Comparison of ENCODE assay signal across 8 cellular contexts in genomic region chr16:29815032-29815721, GRCh38. TPM values are rescaled to one million over a fixed set of nuclear protein-coding genes. Genes with fewer than 3 reads are reported as not detected.
DNase-seq lines count a peak whose midpoint lies in the region; ATAC-seq and TF ChIP-seq lines count a peak whose summit lies in the region.

No MANE protein-coding gene starts in this region.

- H3K27ac ChIP-seq in BLaER1 (peak overlapping the region; percentile 86), psoas muscle (peak overlapping the region; percentile 97)

- ATAC-seq in psoas muscle (no peak), HG03520 (IDR thresholded peaks at IDR 0.05; ENCODE audit: unreplicated experiment) (no peak), HG03097 (IDR thresholded peaks at IDR 0.05; ENCODE audit: low FRiP score, unreplicated experiment) (no peak), HG02885 (IDR thresholded peaks at IDR 0.05; ENCODE audit: poor library complexity, unreplicated experiment) (no peak)

- peaks cover 46% of the 10 kb centered on the region for H4K20me1 ChIP-seq in BLaER1

- H3K36me3 ChIP-seq in BLaER1: peaks cover 31% of the 10 kb centered on the region
- peaks cover 0 to 27% of the 10 kb centered on the region in 2 donors for H3K36me3 ChIP-seq in psoas muscle (ENCODE audit: insufficient read depth in 1 of 2, low read depth in 1 of 2)

- H3K4me1 Mint-ChIP-seq in IgD-negative memory B cell: peaks cover 31 to 52% (median 41%) of the 10 kb centered on the region in 3 donors

- peak overlapping the region; percentile 89 to 99 (median 98) for H3K4me3 Mint-ChIP-seq in IgD-negative memory B cell

- H3K4me2 ChIP-seq in BLaER1: peak overlapping the region; percentile 99

- H3K27me3 Mint-ChIP-seq in IgD-negative memory B cell: peaks cover 3% of the 10 kb centered on the region

- H3K36me3 Mint-ChIP-seq in IgD-negative memory B cell: peaks cover 5% of the 10 kb centered on the region

- no peaks in the 10 kb centered on the region for H3K9me3 ChIP-seq in BLaER1
- H3K9me3 ChIP-seq in psoas muscle: no peaks in the 10 kb centered on the region

- H3K9me3 Mint-ChIP-seq in IgD-negative memory B cell: no peaks in the 10 kb centered on the region

- H3K27me3 ChIP-seq in BLaER1 (no peaks in the 10 kb centered on the region), psoas muscle (ENCODE audit: insufficient read depth in 3 of 3, low read length in 2 of 3) (no peaks in the 10 kb centered on the region)

- peak overlapping the region; percentile 98 for H3K9ac ChIP-seq in BLaER1

- DNase-seq in activated CD8-positive, alpha-beta memory T cell treated with anti-CD3 and anti-CD28 coated beads, Interleukin-2, amount 50 U/mL, for 48 hours: peak; percentile 76
- DNase-seq in fibroblast of villous mesenchyme (ENCODE audit: low read depth) (no peak), psoas muscle (peak; percentile 41 to 72)

- intact Hi-C loops in psoas muscle (cut with DNase I): loop anchor here in 1 of 2 donors (5.0 kb wide), 1 partner anchor 47 kb away; the partner anchor contains the start of gene CDIPT

- H3K4me1 ChIP-seq in BLaER1: peaks cover 80% of the 10 kb centered on the region
- H3K4me1 ChIP-seq in psoas muscle: peaks cover 32% of the 10 kb centered on the region

- H3K4me3 ChIP-seq in BLaER1 (peak overlapping the region; percentile 83), fibroblast of villous mesenchyme (ENCODE audit: low read depth, low read length) (peak overlapping the region; percentile 87), psoas muscle (peak overlapping the region; percentile 90)

- TF ChIP-seq CTCF in fibroblast of villous mesenchyme (IDR thresholded peaks at IDR 0.05; ENCODE audit: insufficient read depth, low read depth, low read length): no peak
- TF ChIP-seq CTCF in psoas muscle (IDR thresholded peaks at IDR 0.05): no peak

- WGBS in psoas muscle, 3 donors: 8 to 12% (median 8%) methylated on average over 37 to 39 of the region's 39 CpGs

- peak overlapping the region; percentile 85 to 99 (median 95) for H3K27ac Mint-ChIP-seq in IgD-negative memory B cell

RNA-seq across cellular contexts. Expression of gene PAGR1, which starts 0.8 kb away (rescaled TPM):
- polyA plus RNA-seq in IgD-negative memory B cell (59.6 TPM), psoas muscle (10 to 100 TPM; 19.8 to 36.8 (median 35.5) TPM)
- total RNA-seq in fibroblast of villous mesenchyme (20.3 and 20.7 TPM in 2 replicates), psoas muscle (10 to 100 TPM in 3 of 4 donors, 1 to 10 TPM in 1; 9.4 to 14.2 (median 11.0) TPM)

RNA-seq across cellular contexts. Expression of gene PRRT2, which starts 3.2 kb away (rescaled TPM):
- polyA plus RNA-seq in IgD-negative memory B cell (not detected), psoas muscle (under 1 TPM; 0.17 to 0.44 (median 0.18) TPM)
- total RNA-seq in fibroblast of villous mesenchyme (3.0 and 3.2 TPM in 2 replicates), psoas muscle (1 to 10 TPM in 1 of 4 donors, under 1 TPM in 3; 0.22 to 1.8 (median 0.75) TPM)

RNA-seq across cellular contexts. Expression of gene MVP, which starts 5.1 kb away (rescaled TPM):
- polyA plus RNA-seq in IgD-negative memory B cell (90.3 TPM), psoas muscle (10 to 100 TPM; 17.6 to 34.3 (median 34.1) TPM)
- total RNA-seq in fibroblast of villous mesenchyme (211 and 250 TPM in 2 replicates), psoas muscle (10 to 100 TPM; 27.9 to 75.9 (median 51.6) TPM)

RNA-seq across cellular contexts. Expression of gene MAZ, which starts 8.8 kb away (rescaled TPM):
- polyA plus RNA-seq in IgD-negative memory B cell (22.9 TPM), psoas muscle (100 to 1,000 TPM in 2 of 3 donors, 10 to 100 TPM in 1; 94.9 to 193 (median 131) TPM)
- total RNA-seq in fibroblast of villous mesenchyme (166 and 269 TPM in 2 replicates), psoas muscle (100 to 1,000 TPM; 112 to 161 (median 125) TPM)

RNA-seq across cellular contexts. Expression of gene KIF22, which starts 24.6 kb away (rescaled TPM):
- polyA plus RNA-seq in IgD-negative memory B cell (34.7 TPM), psoas muscle (10 to 100 TPM; 13.4 to 15.5 (median 15.5) TPM)
- total RNA-seq in fibroblast of villous mesenchyme (32.5 and 45.3 TPM in 2 replicates), psoas muscle (10 to 100 TPM; 12.6 to 23.8 (median 14.3) TPM)
